9 cellular contexts compared by ENCODE assay signal in the genomic region with DNA sequence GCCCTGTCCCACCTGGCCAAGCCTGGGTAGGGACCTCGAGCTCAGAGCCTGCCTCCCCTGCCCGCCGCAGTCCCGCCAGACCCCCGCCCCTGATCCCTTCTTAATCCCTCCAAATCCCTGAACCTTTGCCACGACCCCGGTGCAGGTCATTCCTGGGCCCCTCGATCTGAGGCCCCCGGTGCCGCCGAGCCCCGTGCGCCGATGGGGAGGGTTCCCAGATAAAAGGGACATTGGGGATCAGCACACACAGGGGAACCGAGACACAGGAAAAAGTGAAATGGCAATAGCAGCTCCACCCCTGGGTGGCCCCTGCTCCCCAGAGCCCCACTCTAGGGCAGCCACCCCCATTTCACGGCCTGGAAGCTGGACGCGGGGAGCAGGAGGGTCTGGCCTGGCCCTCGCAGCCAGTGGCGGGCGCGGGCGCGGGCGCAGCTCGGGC. TPM values are rescaled to one million over a fixed set of nuclear protein-coding genes. Genes with fewer than 3 reads are reported as not detected.
DNase-seq lines count a peak whose midpoint lies in the region; ATAC-seq, FAIRE-seq and TF ChIP-seq lines count a peak whose summit lies in the region.
"Had no signal": no experiment of that assay in that cellular context is flagged by ENCODE, and none has a peak within 500 bp of the region (broad histone marks: within the 10 kb centered on the region; RNA-seq: fewer than 3 reads in every experiment).

No MANE protein-coding gene starts in this region.

- no peak overlapping the region for H3K27ac ChIP-seq in heart right ventricle
- H3K27ac ChIP-seq: cardiac muscle cell had no signal

- H3K36me3 ChIP-seq in heart right ventricle: no peaks in the 10 kb centered on the region
- H3K36me3 ChIP-seq: cardiac muscle cell had no signal

- no peak overlapping the region for H3K27ac Mint-ChIP-seq in activated T-helper 17 cell treated with anti-CD3 and anti-CD28 coated beads, Interleukin-2, amount 50 U/mL, for 72 hours
- no peak overlapping the region for H3K27ac Mint-ChIP-seq in mesothelial cell of epicardium

- H3K4me1 Mint-ChIP-seq in activated T-helper 17 cell treated with anti-CD3 and anti-CD28 coated beads, Interleukin-2, amount 50 U/mL, for 72 hours: no peaks in the 10 kb centered on the region
- H3K4me1 Mint-ChIP-seq in mesothelial cell of epicardium: peaks cover 20% of the 10 kb centered on the region

- H3K4me1 ChIP-seq in heart right ventricle: peaks cover 7 to 28% (median 22%) of the 10 kb centered on the region in 9 donors

- H3K36me3 Mint-ChIP-seq in activated T-helper 17 cell treated with anti-CD3 and anti-CD28 coated beads, Interleukin-2, amount 50 U/mL, for 72 hours (ENCODE audit: low read depth): no peaks in the 10 kb centered on the region
- no peaks in the 10 kb centered on the region for H3K36me3 Mint-ChIP-seq in mesothelial cell of epicardium

- peak in 1 of 9 donors; percentile 44 for TF ChIP-seq CTCF in heart right ventricle (IDR thresholded peaks at IDR 0.05)
- TF ChIP-seq CTCF in mesothelial cell of epicardium (IDR thresholded peaks at IDR 0.05; ENCODE audit: unreplicated experiment): no peak

- ATAC-seq in heart right ventricle (no peak), Right ventricle myocardium superior (ENCODE audit: poor library complexity) (no peak)
- no peak for ATAC-seq in activated T-helper 17 cell treated with anti-CD3 and anti-CD28 coated beads, Interleukin-2, amount 50 U/mL, for 72 hours (replicated peaks)

- H3K27me3 ChIP-seq in heart right ventricle: peaks cover 29 to 55% (median 51%) of the 10 kb centered on the region in 7 donors

- DNase-seq in heart right ventricle (no peak), Right ventricle myocardium superior (no peak), mesothelial cell of epicardium (ENCODE audit: low spot score in 2 of 2, unreplicated experiment in 2 of 2) (no peak), urothelium cell line (ENCODE audit: low spot score) (no peak), NCI-H1436 treated with DMSO at 0.1 percent for 48 hours (lab: John Stamatoyannopoulos, UW) (no peak)
- DNase-seq in activated effector memory CD4-positive, alpha-beta T cell treated with anti-CD3 and anti-CD28 coated beads, Interleukin-2, amount 50 U/mL, for 16 hours: no peak
- no peak for DNase-seq in stimulated activated CD4-positive, alpha-beta T cell treated with anti-CD3 and anti-CD28 coated beads, Interleukin-2, amount 100 ng/mL, for 24 hours

- H3K9me3 ChIP-seq in heart right ventricle: no peaks in the 10 kb centered on the region

- peaks cover 15% of the 10 kb centered on the region for H3K27me3 Mint-ChIP-seq in activated T-helper 17 cell treated with anti-CD3 and anti-CD28 coated beads, Interleukin-2, amount 50 U/mL, for 72 hours
- H3K27me3 Mint-ChIP-seq in mesothelial cell of epicardium (ENCODE audit: low read depth): peaks cover 34% of the 10 kb centered on the region

- peak; percentile 96 for FAIRE-seq in urothelium cell line (lab: Jason Lieb, UNC)

- WGBS in heart right ventricle, 2 donors: 2 to 3% methylated on average over 26 of the region's 26 CpGs

- H3K4me3 Mint-ChIP-seq in activated T-helper 17 cell treated with anti-CD3 and anti-CD28 coated beads, Interleukin-2, amount 50 U/mL, for 72 hours: peak overlapping the region; percentile 42
- peak overlapping the region; percentile 69 for H3K4me3 Mint-ChIP-seq in mesothelial cell of epicardium

- H3K4me3 ChIP-seq in heart right ventricle: peak overlapping the region in 9 of 10 donors; percentile 20 to 69 (median 57)

- intact Hi-C loops in heart right ventricle (cut with DNase I) (no loop called here), Right ventricle myocardium superior (cut with DNase I) (no loop called here)

- H3K9me3 Mint-ChIP-seq in activated T-helper 17 cell treated with anti-CD3 and anti-CD28 coated beads, Interleukin-2, amount 50 U/mL, for 72 hours: no peaks in the 10 kb centered on the region
- no peaks in the 10 kb centered on the region for H3K9me3 Mint-ChIP-seq in mesothelial cell of epicardium

RNA-seq across cellular contexts. Expression of a gene that starts 1.3 kb away (rescaled TPM):
- total RNA-seq in heart right ventricle (not detected), Right ventricle myocardium superior (not detected), mesothelial cell of epicardium (11.2 to 12.2 TPM (median 12.0 TPM) in 3 replicates)
- not detected for polyA plus RNA-seq in heart right ventricle
- total RNA-seq in activated T-helper 17 cell treated with anti-CD3 and anti-CD28 coated beads, Interleukin-2, amount 50 U/mL, for 72 hours: not detected
- total RNA-seq: cardiac muscle cell had no signal
- polyA plus RNA-seq: cardiac muscle cell had no signal

Comparison
In these comparisons a context has a peak if more than half of its experiments do, and no peak if none do; other contexts are left out.
1. RNA of a gene that starts 1.3 kb away (total RNA-seq): 11.2 to 12.2 TPM in mesothelial cell of epicardium; not detected in heart right ventricle, not detected in Right ventricle myocardium superior (single experiment) and not detected in activated T-helper 17 cell treated with anti-CD3 and anti-CD28 coated beads, Interleukin-2, amount 50 U/mL, for 72 hours; every median in the first group is over 10 times any median in the second.